Comparison of ENCODE assay signal across 20 cellular contexts in the genomic region with DNA sequence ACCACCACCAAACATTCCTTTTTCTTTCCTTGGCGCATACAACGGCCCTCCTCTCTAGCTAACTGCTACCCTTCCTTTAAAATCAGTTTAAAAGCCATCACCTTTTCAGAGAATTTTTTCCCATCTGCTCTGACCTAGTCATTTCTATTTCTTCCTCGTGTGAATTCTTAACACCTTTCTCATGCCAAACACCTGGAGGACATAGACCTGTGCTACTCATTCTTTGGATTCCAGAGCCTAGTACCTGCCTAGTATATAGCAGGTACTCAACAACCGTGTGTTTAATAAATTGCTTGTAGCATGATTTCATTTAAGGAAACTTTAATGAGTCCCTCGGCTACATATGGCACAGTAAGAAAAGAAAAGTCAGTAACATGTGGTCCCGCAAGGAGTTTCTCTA. TPM values are rescaled to one million over a fixed set of nuclear protein-coding genes. Genes with fewer than 3 reads are reported as not detected.
A peak's percentile ranks its signal among the peaks of the same experiment; 100 is the strongest.
DNase-seq lines count a peak whose midpoint lies in the region; ATAC-seq and TF ChIP-seq lines count a peak whose summit lies in the region.
"Had no signal": no experiment of that assay in that cellular context is flagged by ENCODE, and none has a peak within 500 bp of the region (broad histone marks: within the 10 kb centered on the region; RNA-seq: fewer than 3 reads in every experiment).

No MANE protein-coding gene starts in this region.

- H3K4me1 ChIP-seq in heart right ventricle (peaks cover 0 to 32% (median 9%) of the 10 kb centered on the region in 9 donors), vagina (peaks cover 17% of the 10 kb centered on the region)

- H3K4me3 ChIP-seq in heart right ventricle (no peak overlapping the region), vagina (no peak overlapping the region)
- H3K4me3 ChIP-seq: mucosa of descending colon, SJCRH30 had no signal

- H3K27ac Mint-ChIP-seq in osteocyte (ENCODE audit: unreplicated experiment): peak overlapping the region; percentile 87
- H3K27ac Mint-ChIP-seq: activated CD4-positive, alpha-beta T cell treated with anti-CD3 and anti-CD28 coated beads, Interleukin-2, amount 10 ng/mL, durations not matched to agents 24 days and 14 days; activated naive CD8-positive, alpha-beta T cell; activated T-helper 17 cell treated with anti-CD3 and anti-CD28 coated beads, Interleukin-2, amount 50 U/mL, for 72 hours; T-helper 1 cell treated with Interleukin-12 subunit alpha and Interleukin-12 subunit beta and Interleukin-4 antibody, amounts not matched to agents 30 μg/mL and 1 μg/mL, for 36 hours had no signal

- H3K36me3 Mint-ChIP-seq in osteocyte (ENCODE audit: unreplicated experiment): peaks cover 21% of the 10 kb centered on the region
- H3K36me3 Mint-ChIP-seq: activated naive CD8-positive, alpha-beta T cell had no signal

- H3K27ac ChIP-seq in heart right ventricle: peak overlapping the region in 9 of 10 donors; percentile 90 to 100 (median 98)
- peak overlapping the region; percentile 24 for H3K27ac ChIP-seq in epithelial cell of prostate
- peak overlapping the region; percentile 88 for H3K27ac ChIP-seq in vagina
- H3K27ac ChIP-seq: neutrophil, SJCRH30 had no signal

- intact Hi-C loops in heart right ventricle (cut with DNase I) (loop anchor here in 7 of 10 donors (2.0 to 10.0 kb wide), 8 partner anchors 98 to 364 kb away; no protein-coding TSS in a partner anchor), Right ventricle myocardium superior (cut with DNase I) (loop anchor here (5.0 kb wide), 3 partner anchors 83 to 258 kb away; no protein-coding TSS in a partner anchor), vagina (cut with DNase I) (loop anchor here (5.0 kb wide), 1 partner anchor 52 kb away; no protein-coding TSS in a partner anchor)

- 75 to 80% methylated on average over 6 of the region's 6 CpGs for WGBS in heart right ventricle, 2 donors

- H3K27me3 ChIP-seq in heart right ventricle: peaks cover 0 to 63% (median 0%) of the 10 kb centered on the region in 7 donors
- no peaks in the 10 kb centered on the region for H3K27me3 ChIP-seq in vagina
- H3K27me3 ChIP-seq: SJCRH30 had no signal

- no peak for TF ChIP-seq POLR2A in vagina (IDR thresholded peaks at IDR 0.05)

- no peak for DNase-seq in heart right ventricle
- no peak for DNase-seq in Right ventricle myocardium superior
- no peak for DNase-seq in epithelial cell of prostate (ENCODE audit: low read depth, low spot score)
- no peak for DNase-seq in osteocyte (ENCODE audit: extremely low spot score, unreplicated experiment)
- no peak for DNase-seq in vagina (ENCODE audit: extremely low spot score in 2 of 2)
- no peak for DNase-seq in AG08396 (ENCODE audit: low spot score)
- DNase-seq in NCI-H2081 treated with DMSO at 0.1 percent for 48 hours (lab: John Stamatoyannopoulos, UW): no peak
- DNase-seq in kidney glomerular epithelial cell (lab: John Stamatoyannopoulos, UW): no peak
- DNase-seq: activated CD4-positive, alpha-beta T cell treated with anti-CD3 and anti-CD28 coated beads, Interleukin-2, amount 10 ng/mL, durations not matched to agents 24 days and 14 days; C1 segment of cervical spinal cord; KG1; mucosa of descending colon; NCI-H1694 treated with DMSO at 0.1 percent for 48 hours; NCI-H774; SJCRH30; stimulated activated CD4-positive, alpha-beta T cell treated with anti-CD3 and anti-CD28 coated beads, Interleukin-12 subunit alpha, Interleukin-12 subunit beta, amount 100 ng/mL, for 4 hours had no signal

- no peak overlapping the region for H3K4me3 Mint-ChIP-seq in osteocyte (ENCODE audit: unreplicated experiment)
- H3K4me3 Mint-ChIP-seq: activated CD4-positive, alpha-beta T cell treated with anti-CD3 and anti-CD28 coated beads, Interleukin-2, amount 10 ng/mL, durations not matched to agents 24 days and 14 days; activated naive CD8-positive, alpha-beta T cell; T-helper 1 cell treated with Interleukin-12 subunit alpha and Interleukin-12 subunit beta and Interleukin-4 antibody, amounts not matched to agents 30 μg/mL and 1 μg/mL, for 36 hours had no signal

- peaks cover 4% of the 10 kb centered on the region for H3K9me3 Mint-ChIP-seq in osteocyte (ENCODE audit: unreplicated experiment)
- H3K9me3 Mint-ChIP-seq: activated CD4-positive, alpha-beta T cell treated with anti-CD3 and anti-CD28 coated beads, Interleukin-2, amount 10 ng/mL, durations not matched to agents 24 days and 14 days; activated T-helper 17 cell treated with anti-CD3 and anti-CD28 coated beads, Interleukin-2, amount 50 U/mL, for 72 hours; T-helper 1 cell treated with Interleukin-12 subunit alpha and Interleukin-12 subunit beta and Interleukin-4 antibody, amounts not matched to agents 30 μg/mL and 1 μg/mL, for 36 hours had no signal

- no peak for TF ChIP-seq CTCF in heart right ventricle (IDR thresholded peaks at IDR 0.05)
- no peak for TF ChIP-seq CTCF in osteocyte (IDR thresholded peaks at IDR 0.05)
- no peak for TF ChIP-seq CTCF in vagina (IDR thresholded peaks at IDR 0.05)

- H3K36me3 ChIP-seq in heart right ventricle: peaks cover 0 to 18% (median 11%) of the 10 kb centered on the region in 9 donors
- no peaks in the 10 kb centered on the region for H3K36me3 ChIP-seq in vagina
- H3K36me3 ChIP-seq: neutrophil, SJCRH30 had no signal

- no peaks in the 10 kb centered on the region for H3K9me3 ChIP-seq in heart right ventricle
- H3K9me3 ChIP-seq in vagina: no peaks in the 10 kb centered on the region
- H3K9me3 ChIP-seq: mucosa of descending colon, neutrophil, SJCRH30 had no signal

- H3K4me1 Mint-ChIP-seq in osteocyte (ENCODE audit: unreplicated experiment): peaks cover 52% of the 10 kb centered on the region
- H3K4me1 Mint-ChIP-seq: activated T-helper 17 cell treated with anti-CD3 and anti-CD28 coated beads, Interleukin-2, amount 50 U/mL, for 72 hours had no signal

- ATAC-seq in heart right ventricle: no peak
- ATAC-seq in Right ventricle myocardium superior (ENCODE audit: poor library complexity): no peak
- ATAC-seq: activated T-helper 17 cell treated with anti-CD3 and anti-CD28 coated beads, Interleukin-2, amount 50 U/mL, for 72 hours; mucosa of descending colon had no signal

- H3K27me3 Mint-ChIP-seq in osteocyte (ENCODE audit: unreplicated experiment): no peaks in the 10 kb centered on the region

RNA-seq across cellular contexts. Expression of a gene that starts 2.0 kb away (rescaled TPM):
- over 10,000 TPM; 11,955 to 17,571 (median 14,403) TPM for total RNA-seq in heart right ventricle
- over 10,000 TPM; 10,066 to 18,091 TPM for polyA plus RNA-seq in heart right ventricle
- total RNA-seq in Right ventricle myocardium superior: 12,703 TPM
- 1,635 and 1,747 TPM in 2 replicates for total RNA-seq in osteocyte
- 498 TPM for total RNA-seq in vagina

Comparison
In these comparisons a context has a peak if more than half of its experiments do, and no peak if none do; other contexts are left out.
1. H3K27ac ChIP-seq: peak in every context shown above with its lines; median percentile 98 in heart right ventricle; 88 in vagina; 24 in epithelial cell of prostate.